ENCODE assay signal across 8 cellular contexts in genomic region chr3:170037463-170038433, GRCh38. TPM values are rescaled to one million over a fixed set of nuclear protein-coding genes. Genes with fewer than 3 reads are reported as not detected.
DNase-seq lines count a peak whose midpoint lies in the region; ATAC-seq and TF ChIP-seq lines count a peak whose summit lies in the region.

A gene with protein sequence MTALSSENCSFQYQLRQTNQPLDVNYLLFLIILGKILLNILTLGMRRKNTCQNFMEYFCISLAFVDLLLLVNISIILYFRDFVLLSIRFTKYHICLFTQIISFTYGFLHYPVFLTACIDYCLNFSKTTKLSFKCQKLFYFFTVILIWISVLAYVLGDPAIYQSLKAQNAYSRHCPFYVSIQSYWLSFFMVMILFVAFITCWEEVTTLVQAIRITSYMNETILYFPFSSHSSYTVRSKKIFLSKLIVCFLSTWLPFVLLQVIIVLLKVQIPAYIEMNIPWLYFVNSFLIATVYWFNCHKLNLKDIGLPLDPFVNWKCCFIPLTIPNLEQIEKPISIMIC (plus strand): TSS chr3:170037995. CDS start chr3:170083973, 45,978 bp downstream.

- H3K4me3 ChIP-seq in BE2C (ENCODE audit: low read depth, low read length) = peak within 1 kb of the TSS; percentile 60

- peaks cover 6% of the 10 kb centered on the region for H3K27me3 Mint-ChIP-seq in activated CD4-positive, alpha-beta T cell treated with anti-CD3 and anti-CD28 coated beads, Interleukin-2, amount 10 ng/mL, durations not matched to agents 24 days and 14 days

- H3K4me1 ChIP-seq in BE2C = no peaks in the 10 kb centered on the region

- H3K27ac Mint-ChIP-seq in activated CD4-positive, alpha-beta T cell treated with anti-CD3 and anti-CD28 coated beads, Interleukin-2, amount 10 ng/mL, durations not matched to agents 24 days and 14 days = no peak within 1 kb of the TSS

- peak; percentile 71 for TF ChIP-seq CTCF in BE2C (IDR thresholded peaks at IDR 0.05; ENCODE audit: low read depth, low read length)

- peak; percentile 20 for TF ChIP-seq POLR2A in GM18951 (IDR thresholded peaks at IDR 0.05; ENCODE audit: extremely low read depth, insufficient read depth, insufficient read length)

- peaks cover 40% of the 10 kb centered on the region for H3K27me3 ChIP-seq in BE2C

- in situ Hi-C loops in GM18951 (cut with MboI; ENCODE audit: low sequenced_read_pairs, unreplicated experiment) = loop anchor here (25.0 kb wide), 1 partner anchor 175 kb away; the partner anchor contains the start of gene LRRC31

- H3K36me3 Mint-ChIP-seq in activated CD4-positive, alpha-beta T cell treated with anti-CD3 and anti-CD28 coated beads, Interleukin-2, amount 10 ng/mL, durations not matched to agents 24 days and 14 days (ENCODE audit: low read depth) = peaks cover 1% of the 10 kb centered on the region

- DNase-seq in BE2C (peak; percentile 78), NCI-H226 (peak; percentile 48), ecto neural progenitor cell (ENCODE audit: low spot score) (peak; percentile 88), medulla oblongata (ENCODE audit: extremely low spot score) (peak; percentile 53)
- DNase-seq in activated CD4-positive, alpha-beta T cell treated with anti-CD3 and anti-CD28 coated beads, Interleukin-2, amount 10 ng/mL, durations not matched to agents 24 days and 14 days = peak; percentile 95
- peak; percentile 49 for DNase-seq in stimulated activated CD8-positive, alpha-beta memory T cell treated with anti-CD3 and anti-CD28 coated beads, Interleukin-15, amount 100 ng/mL, for 1 hour (ENCODE audit: low read depth)

- H3K36me3 ChIP-seq in BE2C = no peaks in the 10 kb centered on the region

- H3K9me3 Mint-ChIP-seq in activated CD4-positive, alpha-beta T cell treated with anti-CD3 and anti-CD28 coated beads, Interleukin-2, amount 10 ng/mL, durations not matched to agents 24 days and 14 days = no peaks in the 10 kb centered on the region

- peak; percentile 81 for ATAC-seq in HG03139 (IDR thresholded peaks at IDR 0.05; ENCODE audit: unreplicated experiment)

- H3K4me3 Mint-ChIP-seq in activated CD4-positive, alpha-beta T cell treated with anti-CD3 and anti-CD28 coated beads, Interleukin-2, amount 10 ng/mL, durations not matched to agents 24 days and 14 days = peak within 1 kb of the TSS; percentile 87

- intact Hi-C loops in activated CD4-positive, alpha-beta T cell treated with anti-CD3 and anti-CD28 coated beads, Interleukin-2, amount 10 ng/mL, durations not matched to agents 24 days and 14 days (cut with micrococcal nuclease) = loop anchor here (2.0 to 5.0 kb wide), 6 partner anchors 17 to 275 kb away; partner anchors contain the start of gene PHC3

- peaks cover 16% of the 10 kb centered on the region for H3K4me1 Mint-ChIP-seq in activated CD4-positive, alpha-beta T cell treated with anti-CD3 and anti-CD28 coated beads, Interleukin-2, amount 10 ng/mL, durations not matched to agents 24 days and 14 days

- no peaks in the 10 kb centered on the region for H3K9me3 ChIP-seq in BE2C

RNA-seq across cellular contexts. Expression of the gene that starts here (rescaled TPM):
- polyA plus RNA-seq in BE2C (2012; ENCODE audit: insufficient read depth, insufficient read length, low read depth) = not detected
- total RNA-seq in activated CD4-positive, alpha-beta T cell treated with anti-CD3 and anti-CD28 coated beads, Interleukin-2, amount 10 ng/mL, durations not matched to agents 24 days and 14 days = 3.4 and 3.6 TPM in 2 replicates

Comparison
In these comparisons a context has a peak if more than half of its experiments do, and no peak if none do; other contexts are left out.
1. Peak in every context shown above with its lines: DNase-seq, ATAC-seq and H3K4me3 ChIP-seq.